In the genomic region with DNA sequence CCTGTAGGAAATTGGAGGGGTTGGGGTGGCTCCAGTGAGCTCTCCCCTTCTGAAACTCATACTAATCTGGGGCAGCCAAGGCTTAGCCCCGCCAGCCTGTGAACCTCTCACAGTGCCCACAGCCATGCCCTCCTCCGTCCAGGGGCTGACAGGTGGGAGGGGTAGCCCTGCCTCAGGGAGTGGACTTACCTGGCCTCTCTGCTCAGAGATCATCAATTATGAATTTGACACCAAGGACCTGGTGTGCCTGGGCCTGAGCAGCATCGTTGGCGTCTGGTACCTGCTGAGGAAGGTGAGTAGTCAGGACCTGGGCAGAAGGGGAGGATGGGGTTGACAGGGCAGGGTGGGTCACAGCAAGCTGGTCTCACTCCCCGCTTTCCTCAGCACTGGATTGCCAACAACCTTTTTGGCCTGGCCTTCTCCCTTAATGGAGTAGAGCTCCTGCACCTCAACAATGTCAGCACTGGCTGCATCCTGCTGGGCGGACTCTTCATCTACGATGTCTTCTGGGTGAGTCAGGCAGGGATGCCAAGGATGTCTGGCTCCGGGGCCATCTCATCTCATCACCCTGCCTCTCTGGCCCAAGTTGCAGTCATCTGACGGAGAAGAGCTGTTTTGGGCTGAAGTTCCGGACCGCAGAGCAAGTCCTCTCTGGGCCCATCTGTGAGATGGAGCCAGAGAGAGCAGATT, we compare ENCODE assay signal across 11 cellular contexts. TPM values are rescaled to one million over a fixed set of nuclear protein-coding genes. Genes with fewer than 3 reads are reported as not detected.
A peak's percentile ranks its signal among the peaks of the same experiment; 100 is the strongest.
DNase-seq lines count a peak whose midpoint lies in the region; ATAC-seq lines count a peak whose summit lies in the region.
"Had no signal": no experiment of that assay in that cellular context is flagged by ENCODE, and none has a peak within 500 bp of the region (broad histone marks: within the 10 kb centered on the region; RNA-seq: fewer than 3 reads in every experiment).

No MANE protein-coding gene starts in this region.

- peak overlapping the region; percentile 93 for H3K4me3 Mint-ChIP-seq in activated CD4-positive, alpha-beta memory T cell treated with anti-CD3 and anti-CD28 coated beads, Interleukin-2, amount 10 ng/mL, durations not matched to agents 7 days and 5 days
- peak overlapping the region; percentile 24 to 98 (median 92) for H3K4me3 Mint-ChIP-seq in naive B cell

- peaks cover 10 to 40% (median 15%) of the 10 kb centered on the region in 10 experiments; a peak in 18 of 20 replicates for H3K4me1 ChIP-seq in BLaER1 treated with 17β-estradiol and CSF1 and Interleukin-3, amounts not matched to agents 10 nM and 100 nM
- H3K4me1 ChIP-seq in GM23248 (ENCODE audit: insufficient read depth), result peaks cover 45% of the 10 kb centered on the region

- H3K4me2 ChIP-seq in BLaER1 treated with 17β-estradiol and CSF1 and Interleukin-3, amounts not matched to agents 10 nM and 100 nM, result peak overlapping the region; percentile 61 to 81 (median 72)
- peak overlapping the region; percentile 30 for H3K4me2 ChIP-seq in GM23248 (ENCODE audit: unreplicated experiment)

- no peaks in the 10 kb centered on the region for H3K9me3 ChIP-seq in BLaER1 treated with 17β-estradiol and CSF1 and Interleukin-3, amounts not matched to agents 10 nM and 100 nM (replicated peaks in 1 of 11)
- H3K9me3 ChIP-seq in GM23248 (ENCODE audit: low read depth), result no peaks in the 10 kb centered on the region

- H3F3A ChIP-seq in GM23248 (ENCODE audit: insufficient read depth), result peaks cover 64% of the 10 kb centered on the region

- CTCF ChIA-PET in activated CD4-positive, alpha-beta memory T cell treated with anti-CD3 and anti-CD28 coated beads, Interleukin-2, amount 10 ng/mL, durations not matched to agents 7 days and 5 days (lab: Charles Lee), result interaction anchor here (1.0 to 19.1 kb wide), 3 partner anchors 11 to 113 kb away, joined by 3 to 523 read pairs (median 103); a partner anchor contains a TSS

- H3K9me3 Mint-ChIP-seq in activated CD4-positive, alpha-beta memory T cell treated with anti-CD3 and anti-CD28 coated beads, Interleukin-2, amount 10 ng/mL, durations not matched to agents 7 days and 5 days, result no peaks in the 10 kb centered on the region
- no peaks in the 10 kb centered on the region for H3K9me3 Mint-ChIP-seq in naive B cell

- H4K20me1 ChIP-seq in BLaER1 treated with 17β-estradiol and CSF1 and Interleukin-3, amounts not matched to agents 10 nM and 100 nM, result peaks cover 0 to 31% (median 7%) of the 10 kb centered on the region in 11 experiments; a peak in 12 of 22 replicates
- no peaks in the 10 kb centered on the region for H4K20me1 ChIP-seq in GM23248 (ENCODE audit: insufficient read depth)

- peaks cover 33% of the 10 kb centered on the region for H3K4me1 Mint-ChIP-seq in activated CD4-positive, alpha-beta memory T cell treated with anti-CD3 and anti-CD28 coated beads, Interleukin-2, amount 10 ng/mL, durations not matched to agents 7 days and 5 days
- H3K4me1 Mint-ChIP-seq in naive B cell, result peaks cover 16 to 28% (median 17%) of the 10 kb centered on the region in 3 donors

- DNase-seq in GM23248 (peak; percentile 83), naive B cell (no peak), A172 (ENCODE audit: low spot score) (no peak), HUDEP-2 (lab: John Stamatoyannopoulos, UW; ENCODE audit: unreplicated experiment in 76 of 76) (no peak)
- no peak for DNase-seq in activated CD4-positive, alpha-beta memory T cell treated with anti-CD3 and anti-CD28 coated beads, Interleukin-2, amount 10 ng/mL, durations not matched to agents 7 days and 5 days
- DNase-seq in stimulated activated CD4-positive, alpha-beta T cell treated with anti-CD3 and anti-CD28 coated beads, Interleukin-12 subunit alpha, Interleukin-12 subunit beta, amount 100 ng/mL, for 4 hours, result no peak
- DNase-seq in central memory CD4-positive, alpha-beta T cell, result no peak
- DNase-seq: DMS79; NCI-H2227 treated with DMSO at 0.1 percent for 48 hours; stimulated activated CD4-positive, alpha-beta T cell treated with anti-CD3 and anti-CD28 coated beads, Interleukin-4, amount 100 ng/mL, for 1 hour had no signal

- H2AFZ ChIP-seq in GM23248, result no peak overlapping the region

- WGBS in GM23248 (ENCODE audit: low coverage in 1 of 2, low lambda C conversion rate in 2 of 2, missing lambda C conversion rate in 2 of 2), 2 experiments, result 52 to 57% methylated on average over 11 of the region's 11 CpGs

- peaks cover 75% of the 10 kb centered on the region for H3K79me2 ChIP-seq in GM23248 (ENCODE audit: insufficient read depth)

- in situ Hi-C loops in GM23248 (cut with MboI), result no loop called here

- H3K9ac ChIP-seq in BLaER1 treated with 17β-estradiol and CSF1 and Interleukin-3, amounts not matched to agents 10 nM and 100 nM, result peak overlapping the region; percentile 76 to 90 (median 85); a peak in 19 of 22 replicates
- peak overlapping the region; percentile 85 for H3K9ac ChIP-seq in GM23248

- no peaks in the 10 kb centered on the region for H3K9me2 ChIP-seq in GM23248 (ENCODE audit: insufficient read depth)

- H3K4me3 ChIP-seq in BLaER1 treated with 17β-estradiol and CSF1 and Interleukin-3, amounts not matched to agents 10 nM and 100 nM, result peak overlapping the region in 8 of 10 experiments; percentile 63 to 74 (median 66); a peak in 11 of 20 replicates
- H3K4me3 ChIP-seq in GM23248, result no peak overlapping the region

- H3K36me3 ChIP-seq in BLaER1 treated with 17β-estradiol and CSF1 and Interleukin-3, amounts not matched to agents 10 nM and 100 nM, result peaks cover 85 to 100% (median 99%) of the 10 kb centered on the region in 11 experiments
- peaks cover 43% of the 10 kb centered on the region for H3K36me3 ChIP-seq in GM23248 (ENCODE audit: low read depth)

- no peaks in the 10 kb centered on the region for H3K27me3 Mint-ChIP-seq in activated CD4-positive, alpha-beta memory T cell treated with anti-CD3 and anti-CD28 coated beads, Interleukin-2, amount 10 ng/mL, durations not matched to agents 7 days and 5 days
- H3K27me3 Mint-ChIP-seq in naive B cell, result no peaks in the 10 kb centered on the region

- POLR2A ChIA-PET in activated CD4-positive, alpha-beta memory T cell treated with anti-CD3 and anti-CD28 coated beads, Interleukin-2, amount 10 ng/mL, durations not matched to agents 7 days and 5 days (lab: Charles Lee), result no interaction called here

- peak overlapping the region in 9 of 11 experiments; percentile 82 to 93 (median 85); a peak in 15 of 22 replicates for H3K27ac ChIP-seq in BLaER1 treated with 17β-estradiol and CSF1 and Interleukin-3, amounts not matched to agents 10 nM and 100 nM
- H3K27ac ChIP-seq in GM23248, result peak overlapping the region; percentile 92

- no peaks in the 10 kb centered on the region for H3K27me3 ChIP-seq in BLaER1 treated with 17β-estradiol and CSF1 and Interleukin-3, amounts not matched to agents 10 nM and 100 nM
- H3K27me3 ChIP-seq in GM23248 (replicated peaks; ENCODE audit: insufficient read depth), result no peaks in the 10 kb centered on the region

- H3K27ac Mint-ChIP-seq in activated CD4-positive, alpha-beta memory T cell treated with anti-CD3 and anti-CD28 coated beads, Interleukin-2, amount 10 ng/mL, durations not matched to agents 7 days and 5 days, result no peak overlapping the region
- peak overlapping the region in 3 of 6 donors; percentile 36 to 78 (median 56) for H3K27ac Mint-ChIP-seq in naive B cell

- peaks cover 68% of the 10 kb centered on the region for H3K36me3 Mint-ChIP-seq in activated CD4-positive, alpha-beta memory T cell treated with anti-CD3 and anti-CD28 coated beads, Interleukin-2, amount 10 ng/mL, durations not matched to agents 7 days and 5 days (ENCODE audit: low read depth)
- H3K36me3 Mint-ChIP-seq in naive B cell, result peaks cover 6 to 26% of the 10 kb centered on the region in 2 donors

- ATAC-seq in naive B cell (ENCODE audit: low read depth in 2 of 2), result no peak

RNA-seq across cellular contexts. Expression of a gene that starts 34.7 kb away (rescaled TPM):
- total RNA-seq in GM23248 (2014; rRNA removed; shearing (Covaris generic)), result 110 and 117 TPM in 2 replicates
- polyA plus RNA-seq in GM23248 (2016; fragmentation: Nextera tagmentation; extraction: Ambion mirVana), result 424 and 434 TPM in 2 replicates
- 100 to 1,000 TPM; 162 to 165 TPM for total RNA-seq in activated CD4-positive, alpha-beta memory T cell treated with anti-CD3 and anti-CD28 coated beads, Interleukin-2, amount 10 ng/mL, durations not matched to agents 7 days and 5 days
- 100 to 1,000 TPM in 2 of 6 donors, 10 to 100 TPM in 4; 71.9 to 118 (median 88.0) TPM for polyA plus RNA-seq in naive B cell (ENCODE audit: low read depth in 6 of 6)
- 58.2 and 67.9 TPM in 2 replicates for total RNA-seq in A172 (2014; rRNA removed; shearing (Covaris generic))

RNA-seq across cellular contexts. Expression of a gene that starts 56.1 kb away (rescaled TPM):
- 583 and 780 TPM in 2 replicates for total RNA-seq in GM23248 (2014; rRNA removed; shearing (Covaris generic))
- polyA plus RNA-seq in GM23248 (2016; fragmentation: Nextera tagmentation; extraction: Ambion mirVana) (248 TPM in 2 replicates), naive B cell (ENCODE audit: low read depth in 6 of 6) (1 to 10 TPM in 2 of 6 donors, under 1 TPM in 2, not detected in 2; 0.86 to 2.0 (median 1.1) TPM)
- under 1 TPM; 0.48 to 0.58 TPM for total RNA-seq in activated CD4-positive, alpha-beta memory T cell treated with anti-CD3 and anti-CD28 coated beads, Interleukin-2, amount 10 ng/mL, durations not matched to agents 7 days and 5 days
- total RNA-seq in A172 (2014; rRNA removed; shearing (Covaris generic)), result 395 and 602 TPM in 2 replicates

Comparison
In these comparisons a context has a peak if more than half of its experiments do, and no peak if none do; other contexts are left out.
1. RNA of a gene that starts 56.1 kb away (total RNA-seq): 583 to 780 TPM in GM23248 and 395 to 602 TPM in A172; 0.48 to 0.58 TPM in activated CD4-positive, alpha-beta memory T cell treated with anti-CD3 and anti-CD28 coated beads, Interleukin-2, amount 10 ng/mL, durations not matched to agents 7 days and 5 days; every median in the first group is over 100 times any median in the second.